Comparison of ENCODE assay signal across 27 cellular contexts in the genomic region with DNA sequence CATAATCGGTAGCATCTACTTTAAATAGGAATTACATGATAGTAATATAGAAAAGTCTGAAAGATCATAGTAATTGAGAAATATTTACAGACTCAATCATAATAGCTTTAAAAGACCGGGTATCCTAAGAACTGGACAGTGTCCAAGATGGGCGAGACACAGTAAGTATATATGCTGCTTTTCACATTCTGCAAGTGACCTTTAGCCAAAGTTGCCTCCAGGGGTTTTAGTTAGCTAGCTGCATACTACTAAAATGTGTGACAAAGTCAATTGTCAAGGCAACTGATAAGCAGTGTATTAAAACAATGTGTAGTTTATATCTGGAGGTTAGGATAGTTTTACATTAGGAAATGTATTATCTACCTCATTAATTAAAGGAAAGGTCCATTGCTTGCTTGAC. TPM values are rescaled to one million over a fixed set of nuclear protein-coding genes. Genes with fewer than 3 reads are reported as not detected.
DNase-seq lines count a peak whose midpoint lies in the region; FAIRE-seq and TF ChIP-seq lines count a peak whose summit lies in the region.
"Had no signal": no experiment of that assay in that cellular context is flagged by ENCODE, and none has a peak within 500 bp of the region (broad histone marks: within the 10 kb centered on the region; RNA-seq: fewer than 3 reads in every experiment).

No MANE protein-coding gene starts in this region.

- TF ChIP-seq POLR2A in H54 (IDR thresholded peaks at IDR 0.05; ENCODE audit: low read depth, low read length) = no peak

- H3K27me3 Mint-ChIP-seq in nephron progenitor cell (ENCODE audit: low read depth, poor library complexity) = no peaks in the 10 kb centered on the region
- H3K27me3 Mint-ChIP-seq: CD4-positive, alpha-beta memory T cell; naive thymus-derived CD4-positive, alpha-beta T cell had no signal

- peaks cover 16% of the 10 kb centered on the region for H3K36me3 Mint-ChIP-seq in nephron progenitor cell (ENCODE audit: low read depth)

- peak; percentile 43 for FAIRE-seq in H54 (lab: Jason Lieb, UNC)
- FAIRE-seq: bronchial epithelial cell had no signal

- no peak overlapping the region for H3K4me3 ChIP-seq in brain microvascular endothelial cell (ENCODE audit: low read depth, low read length)
- H3K4me3 ChIP-seq: dorsolateral prefrontal cortex, gastrocnemius medialis, SJSA1, tibial artery had no signal

- H3K27me3 ChIP-seq in brain microvascular endothelial cell (replicated peaks) = no peaks in the 10 kb centered on the region
- H3K27me3 ChIP-seq: dorsolateral prefrontal cortex, gastrocnemius medialis, SJSA1, tibial artery had no signal

- H3K4me1 Mint-ChIP-seq in nephron progenitor cell = no peaks in the 10 kb centered on the region
- H3K4me1 Mint-ChIP-seq: CD4-positive, alpha-beta memory T cell had no signal

- TF ChIP-seq CTCF in brain microvascular endothelial cell (IDR thresholded peaks at IDR 0.05; ENCODE audit: low read depth, low read length, missing control alignments) (no peak), nephron progenitor cell (IDR thresholded peaks at IDR 0.05) (no peak)

- peak overlapping the region; percentile 57 for H3K27ac Mint-ChIP-seq in nephron progenitor cell

- H3K36me3 ChIP-seq in brain microvascular endothelial cell (replicated peaks) = peaks cover 4% of the 10 kb centered on the region

- in situ Hi-C loops in brain microvascular endothelial cell (cut with HindIII; ENCODE audit: low pct_ligation_motif_present, low sequenced_read_pairs) = no loop called here

- DNase-seq in Daoy (ENCODE audit: low read depth) (peak; percentile 7), H54 (ENCODE audit: insufficient read length, low spot score) (no peak), brain microvascular endothelial cell (peak; percentile 29), nephron progenitor cell (no peak), MV-4-11 (lab: John Stamatoyannopoulos, UW) (no peak), NCI-H345 treated with DMSO at 0.1 percent for 48 hours (lab: John Stamatoyannopoulos, UW; ENCODE audit: unreplicated experiment) (no peak), HCEC 1CT (no peak)
- DNase-seq: activated CD4-positive, alpha-beta T cell treated with anti-CD3 and anti-CD28 coated beads, Interleukin-2, amount 50 U/mL, for 1 hour; activated CD8-positive, alpha-beta memory T cell treated with anti-CD3 and anti-CD28 coated beads, Interleukin-2, amount 50 U/mL, for 48 hours; CD4-positive, alpha-beta memory T cell; DMS79; dorsolateral prefrontal cortex; gastrocnemius medialis; mesendoderm; naive thymus-derived CD4-positive, alpha-beta T cell; NCI-H146; NCI-H2171 treated with DMSO at 0.1 percent for 48 hours; NCI-H82; stimulated activated CD4-positive, alpha-beta T cell treated with anti-CD3 and anti-CD28 coated beads, Interleukin-2, amount 100 ng/mL, for 24 hours; stimulated activated naive CD4-positive, alpha-beta T cell treated with Interleukin-2 at 50 U/mL for 16 hours; T-helper 2 cell; tibial artery had no signal

- peak overlapping the region; percentile 3 for H3K27ac ChIP-seq in brain microvascular endothelial cell
- H3K27ac ChIP-seq: dorsolateral prefrontal cortex, gastrocnemius medialis, HL-60, parathyroid adenoma, SJSA1, tibial artery, VCaP had no signal

- H3K9me3 Mint-ChIP-seq in nephron progenitor cell = no peaks in the 10 kb centered on the region
- H3K9me3 Mint-ChIP-seq: CD4-positive, alpha-beta memory T cell; naive thymus-derived CD4-positive, alpha-beta T cell had no signal

- H3K4me3 Mint-ChIP-seq in nephron progenitor cell = no peak overlapping the region
- H3K4me3 Mint-ChIP-seq: CD4-positive, alpha-beta memory T cell; naive thymus-derived CD4-positive, alpha-beta T cell had no signal

RNA-seq across cellular contexts. Expression of gene CD302, which starts 24.6 kb away (rescaled TPM):
- total RNA-seq in Daoy (2014; rRNA removed; shearing (Covaris generic)) = 2.3 and 2.8 TPM in 2 replicates

Comparison
In these comparisons a context has a peak if more than half of its experiments do, and no peak if none do; other contexts are left out.
1. DNase-seq: peak in Daoy (single experiment) and brain microvascular endothelial cell (single experiment); none in H54 (single experiment), nephron progenitor cell (single experiment), MV-4-11 (single experiment), NCI-H345 treated with DMSO at 0.1 percent for 48 hours (single experiment) and HCEC 1CT (single experiment).